ENCODE assay signal across 18 cellular contexts in genomic region chr3:87733671-87734367, GRCh38. TPM values are rescaled to one million over a fixed set of nuclear protein-coding genes. Genes with fewer than 3 reads are reported as not detected.
DNase-seq lines count a peak whose midpoint lies in the region; ATAC-seq and TF ChIP-seq lines count a peak whose summit lies in the region.
"Had no signal": no experiment of that assay in that cellular context is flagged by ENCODE, and none has a peak within 500 bp of the region (broad histone marks: within the 10 kb centered on the region; RNA-seq: fewer than 3 reads in every experiment).

No MANE protein-coding gene starts in this region.

- WGBS in trophoblast cell (ENCODE audit: extremely low coverage, insufficient coverage, insufficient read length): no CpG with 5 or more reads among the region's 10 CpGs

- no peak overlapping the region for H3K18ac ChIP-seq in trophoblast cell (ENCODE audit: low read length)

- H2BK5ac ChIP-seq in trophoblast cell (ENCODE audit: low read depth, low read length, poor library complexity): no peak overlapping the region

- H3K4me1 Mint-ChIP-seq in chondrocyte (ENCODE audit: low read depth): no peaks in the 10 kb centered on the region
- H3K4me1 Mint-ChIP-seq: activated naive CD8-positive, alpha-beta T cell treated with anti-CD3 and anti-CD28 coated beads, Interleukin-2, amount 50 U/mL, for 24 hours; CD8-positive, alpha-beta memory T cell; naive thymus-derived CD8-positive, alpha-beta T cell; stimulated activated memory B cell treated with anti-CD40 and anti-IgM and Interleukin-4, amounts not matched to agents 10 μg/mL and 1 μg/mL and 100 μg/mL, for 72 hours had no signal

- H4K12ac ChIP-seq in trophoblast cell (ENCODE audit: low read depth, low read length): no peak overlapping the region

- DNase-seq in DMS53 treated with DMSO at 0.1 percent for 48 hours (lab: John Stamatoyannopoulos, UW; ENCODE audit: unreplicated experiment): peak; percentile 36
- peak; percentile 74 for DNase-seq in NCI-H510A treated with DMSO at 0.1 percent for 48 hours (lab: John Stamatoyannopoulos, UW)
- peak in 1 of 2 donors; percentile 45 for DNase-seq in foreskin keratinocyte
- peak; percentile 12 to 75 for DNase-seq in trophoblast cell
- no peak for DNase-seq in chondrocyte (ENCODE audit: low spot score)
- no peak for DNase-seq in GM13976 (ENCODE audit: low spot score)
- no peak for DNase-seq in colonic mucosa
- DNase-seq: activated naive CD8-positive, alpha-beta T cell treated with anti-CD3 and anti-CD28 coated beads, Interleukin-2, amount 50 U/mL, for 24 hours; CD8-positive, alpha-beta memory T cell; effector CD4-positive, alpha-beta T cell; hypothalamus; left ventricle myocardium superior; naive thymus-derived CD8-positive, alpha-beta T cell; NCI-H2029 treated with DMSO at 0.1 percent for 48 hours; stimulated activated CD4-positive, alpha-beta T cell treated with anti-CD3 and anti-CD28 coated beads, Interleukin-12 subunit alpha, Interleukin-12 subunit beta, amount 100 ng/mL, for 4 hours had no signal

- in situ Hi-C loops in GM13976 (cut with MboI; ENCODE audit: low sequenced_read_pairs, unreplicated experiment): no loop called here

- no peak overlapping the region for H2BK12ac ChIP-seq in trophoblast cell (ENCODE audit: low read length)

- H3K27ac ChIP-seq in foreskin keratinocyte: no peak overlapping the region
- peak overlapping the region; percentile 58 for H3K27ac ChIP-seq in trophoblast cell (ENCODE audit: low read depth, low read length)
- H3K27ac ChIP-seq in colonic mucosa: no peak overlapping the region
- H3K27ac ChIP-seq: cardiac muscle cell had no signal

- no peak overlapping the region for H3K4ac ChIP-seq in trophoblast cell (ENCODE audit: low read depth, low read length)

- no peak overlapping the region for H4K91ac ChIP-seq in trophoblast cell (ENCODE audit: low read depth, low read length)

- H3K9me3 ChIP-seq in trophoblast cell (ENCODE audit: insufficient read depth, low read depth, low read length) (no peaks in the 10 kb centered on the region), colonic mucosa (no peaks in the 10 kb centered on the region)

- H3K14ac ChIP-seq in trophoblast cell (ENCODE audit: low read length): no peak overlapping the region

- no peak overlapping the region for H3K23ac ChIP-seq in trophoblast cell (ENCODE audit: low read length)

- ATAC-seq in foreskin keratinocyte (peak; percentile 89), GM21423 (IDR thresholded peaks at IDR 0.05; ENCODE audit: unreplicated experiment) (no peak)
- ATAC-seq: activated naive CD8-positive, alpha-beta T cell treated with anti-CD3 and anti-CD28 coated beads, Interleukin-2, amount 50 U/mL, for 24 hours; left ventricle myocardium superior; naive thymus-derived CD8-positive, alpha-beta T cell; stimulated activated memory B cell treated with anti-CD40 and anti-IgM and Interleukin-4, amounts not matched to agents 10 μg/mL and 1 μg/mL and 100 μg/mL, for 72 hours had no signal

- H3K79me1 ChIP-seq in trophoblast cell (ENCODE audit: low read length): no peaks in the 10 kb centered on the region

- H3K9me3 Mint-ChIP-seq in chondrocyte (ENCODE audit: low read depth): no peaks in the 10 kb centered on the region
- H3K9me3 Mint-ChIP-seq: activated naive CD8-positive, alpha-beta T cell treated with anti-CD3 and anti-CD28 coated beads, Interleukin-2, amount 50 U/mL, for 24 hours; stimulated activated memory B cell treated with anti-CD40 and anti-IgM and Interleukin-4, amounts not matched to agents 10 μg/mL and 1 μg/mL and 100 μg/mL, for 72 hours had no signal

- H3K27me3 Mint-ChIP-seq in chondrocyte (ENCODE audit: low read depth): peaks cover 2% of the 10 kb centered on the region
- H3K27me3 Mint-ChIP-seq: activated naive CD8-positive, alpha-beta T cell treated with anti-CD3 and anti-CD28 coated beads, Interleukin-2, amount 50 U/mL, for 24 hours; stimulated activated memory B cell treated with anti-CD40 and anti-IgM and Interleukin-4, amounts not matched to agents 10 μg/mL and 1 μg/mL and 100 μg/mL, for 72 hours had no signal

- H4K8ac ChIP-seq in trophoblast cell (ENCODE audit: low read depth, low read length): no peak overlapping the region

- H3K4me3 Mint-ChIP-seq in chondrocyte (ENCODE audit: unreplicated experiment): no peak overlapping the region
- H3K4me3 Mint-ChIP-seq: activated naive CD8-positive, alpha-beta T cell treated with anti-CD3 and anti-CD28 coated beads, Interleukin-2, amount 50 U/mL, for 24 hours; CD8-positive, alpha-beta memory T cell; naive thymus-derived CD8-positive, alpha-beta T cell; stimulated activated memory B cell treated with anti-CD40 and anti-IgM and Interleukin-4, amounts not matched to agents 10 μg/mL and 1 μg/mL and 100 μg/mL, for 72 hours had no signal

- H3K36me3 Mint-ChIP-seq in chondrocyte (ENCODE audit: low read depth): no peaks in the 10 kb centered on the region
- H3K36me3 Mint-ChIP-seq: CD8-positive, alpha-beta memory T cell; naive thymus-derived CD8-positive, alpha-beta T cell; stimulated activated memory B cell treated with anti-CD40 and anti-IgM and Interleukin-4, amounts not matched to agents 10 μg/mL and 1 μg/mL and 100 μg/mL, for 72 hours had no signal

- H3K4me1 ChIP-seq in foreskin keratinocyte (no peaks in the 10 kb centered on the region), trophoblast cell (ENCODE audit: control insufficient read depth in 1 of 2, insufficient read depth in 2 of 2, low read length in 2 of 2) (peaks cover 0 to 2% of the 10 kb centered on the region in 2 experiments), colonic mucosa (no peaks in the 10 kb centered on the region)

- H2BK120ac ChIP-seq in trophoblast cell (ENCODE audit: insufficient read depth, low read length, poor library complexity): no peak overlapping the region

- no peak overlapping the region for H3K9ac ChIP-seq in trophoblast cell (ENCODE audit: low read length)
- H3K9ac ChIP-seq in colonic mucosa (ENCODE audit: low read depth in 2 of 2, low read length in 2 of 2): no peak overlapping the region

- H3K27ac Mint-ChIP-seq in chondrocyte (ENCODE audit: unreplicated experiment): no peak overlapping the region
- H3K27ac Mint-ChIP-seq: activated naive CD8-positive, alpha-beta T cell treated with anti-CD3 and anti-CD28 coated beads, Interleukin-2, amount 50 U/mL, for 24 hours; CD8-positive, alpha-beta memory T cell; naive thymus-derived CD8-positive, alpha-beta T cell; stimulated activated memory B cell treated with anti-CD40 and anti-IgM and Interleukin-4, amounts not matched to agents 10 μg/mL and 1 μg/mL and 100 μg/mL, for 72 hours had no signal

- intact Hi-C loops in colonic mucosa (cut with DNase I): no loop called here

- peak overlapping the region; percentile 40 for H3K4me2 ChIP-seq in trophoblast cell (ENCODE audit: low read length)

- no peak for TF ChIP-seq CTCF in foreskin keratinocyte (conservative IDR thresholded peaks at IDR 0.05)
- TF ChIP-seq CTCF in chondrocyte (IDR thresholded peaks at IDR 0.05): no peak
- no peak for TF ChIP-seq CTCF in GM13976 (IDR thresholded peaks at IDR 0.05; ENCODE audit: borderline replicate concordance, control extremely low read depth, extremely low read depth, insufficient read depth, missing control alignments)
- TF ChIP-seq CTCF in colonic mucosa (IDR thresholded peaks at IDR 0.05): no peak

- no peak overlapping the region for H3K4me3 ChIP-seq in trophoblast cell (ENCODE audit: low read depth, low read length)
- no peak overlapping the region for H3K4me3 ChIP-seq in colonic mucosa
- H3K4me3 ChIP-seq: cardiac muscle cell had no signal

- H2AK5ac ChIP-seq in trophoblast cell (ENCODE audit: low read length): no peak overlapping the region

- H3K27me3 ChIP-seq in foreskin keratinocyte (no peaks in the 10 kb centered on the region), trophoblast cell (ENCODE audit: insufficient read depth, low read length) (no peaks in the 10 kb centered on the region), colonic mucosa (no peaks in the 10 kb centered on the region)
- H3K27me3 ChIP-seq: cardiac muscle cell had no signal

- no peaks in the 10 kb centered on the region for H3K79me2 ChIP-seq in trophoblast cell (ENCODE audit: control insufficient read depth, insufficient read depth, low read length, poor library complexity)

- H2AFZ ChIP-seq in trophoblast cell (ENCODE audit: insufficient read depth, low read length, poor library complexity): no peak overlapping the region

- no peaks in the 10 kb centered on the region for H3K36me3 ChIP-seq in trophoblast cell (ENCODE audit: control insufficient read depth in 1 of 2, insufficient read depth in 2 of 2, low read length in 2 of 2)
- no peaks in the 10 kb centered on the region for H3K36me3 ChIP-seq in colonic mucosa
- H3K36me3 ChIP-seq: cardiac muscle cell had no signal

RNA-seq across cellular contexts. Expression of gene HTR1F, which starts 58.7 kb away (rescaled TPM):
- total RNA-seq in foreskin keratinocyte: not detected in 2 replicates
- not detected in 2 replicates for polyA plus RNA-seq in foreskin keratinocyte
- 0.01 and 0.03 TPM in 2 replicates for polyA plus RNA-seq in trophoblast cell (2013)
- total RNA-seq in chondrocyte: not detected in 3 replicates
- under 1 TPM in 1 of 2 donors, not detected in 1; 0.12 TPM for total RNA-seq in colonic mucosa
- total RNA-seq: cardiac muscle cell; CD8-positive, alpha-beta memory T cell; naive thymus-derived CD8-positive, alpha-beta T cell had no signal
- polyA plus RNA-seq: cardiac muscle cell; CD8-positive, alpha-beta memory T cell; naive thymus-derived CD8-positive, alpha-beta T cell had no signal

Comparison
In these comparisons a context has a peak if more than half of its experiments do, and no peak if none do; other contexts are left out.
1. DNase-seq: peak in DMS53 treated with DMSO at 0.1 percent for 48 hours (single experiment), NCI-H510A treated with DMSO at 0.1 percent for 48 hours (single experiment) and trophoblast cell (2 of 2); none in chondrocyte (single experiment), GM13976 (single experiment) and colonic mucosa (single experiment).